ENCODE assay signal across 11 cellular contexts in genomic region chr11:124536520-124536919, GRCh38. TPM values are rescaled to one million over a fixed set of nuclear protein-coding genes. Genes with fewer than 3 reads are reported as not detected.
DNase-seq lines count a peak whose midpoint lies in the region; ATAC-seq, FAIRE-seq and TF ChIP-seq lines count a peak whose summit lies in the region.
"Had no signal": no experiment of that assay in that cellular context is flagged by ENCODE, and none has a peak within 500 bp of the region (broad histone marks: within the 10 kb centered on the region; RNA-seq: fewer than 3 reads in every experiment).

No MANE protein-coding gene starts in this region.

- POLR2A ChIA-PET in A549 (lab: Yijun Ruan, JAX) = no interaction called here

- no peaks in the 10 kb centered on the region for H3K9me3 ChIP-seq in A549
- no peaks in the 10 kb centered on the region for H3K9me3 ChIP-seq in breast epithelium
- no peaks in the 10 kb centered on the region for H3K9me3 ChIP-seq in kidney (ENCODE audit: control insufficient read depth in 1 of 2, low read length in 2 of 2)

- H3K4me1 ChIP-seq in A549 (no peaks in the 10 kb centered on the region), breast epithelium (peaks cover 0 to 12% of the 10 kb centered on the region in 2 donors), kidney (ENCODE audit: control insufficient read depth in 1 of 2, insufficient read depth in 1 of 2, low read depth in 1 of 2, low read length in 2 of 2) (no peaks in the 10 kb centered on the region)

- no peak for TF ChIP-seq EP300 in A549 (IDR thresholded peaks at IDR 0.05)

- no peak overlapping the region for H3K27ac Mint-ChIP-seq in activated CD4-positive, alpha-beta T cell treated with anti-CD3 and anti-CD28 coated beads, Interleukin-2, amount 10 ng/mL, durations not matched to agents 24 days and 14 days

- ATAC-seq in A549 (peak; percentile 73 to 81), GM21717 (IDR thresholded peaks at IDR 0.05; ENCODE audit: unreplicated experiment) (no peak)

- H3K4me1 Mint-ChIP-seq in activated CD4-positive, alpha-beta T cell treated with anti-CD3 and anti-CD28 coated beads, Interleukin-2, amount 10 ng/mL, durations not matched to agents 24 days and 14 days = no peaks in the 10 kb centered on the region

- CTCF ChIA-PET in A549 (lab: Yijun Ruan, JAX) = no interaction called here

- no peak for TF ChIP-seq RAD21 in A549 (conservative IDR thresholded peaks at IDR 0.05 in 1 of 2, IDR thresholded peaks at IDR 0.05 in 1 of 2)

- TF ChIP-seq CTCF in A549 (IDR thresholded peaks at IDR 0.05) (no peak), breast epithelium (IDR thresholded peaks at IDR 0.05) (peak; percentile 20 to 73 (median 24)), kidney (IDR thresholded peaks at IDR 0.05; ENCODE audit: borderline replicate concordance, extremely low read depth, insufficient read depth) (no peak)

- DNase-seq in A549 (ENCODE audit: low read depth in 1 of 2, low spot score in 1 of 2) (peak in 1 of 2 experiments; percentile 60), Kasumi-1 (lab: John Stamatoyannopoulos, UW) (peak; percentile 87 to 88), breast epithelium (ENCODE audit: low spot score in 2 of 2) (peak; percentile 78 to 90), kidney (peak; percentile 70), HPDE6-E6E7 (ENCODE audit: extremely low spot score) (no peak), NCI-H524 treated with DMSO at 0.1 percent for 48 hours (lab: John Stamatoyannopoulos, UW) (no peak)
- DNase-seq in activated CD4-positive, alpha-beta T cell treated with anti-CD3 and anti-CD28 coated beads, Interleukin-2, amount 10 ng/mL, durations not matched to agents 24 days and 14 days = no peak
- DNase-seq: effector CD8-positive, alpha-beta T cell had no signal

- no peak overlapping the region for H3K9ac ChIP-seq in kidney (ENCODE audit: low read length in 2 of 2)

- H3K27me3 Mint-ChIP-seq in activated CD4-positive, alpha-beta T cell treated with anti-CD3 and anti-CD28 coated beads, Interleukin-2, amount 10 ng/mL, durations not matched to agents 24 days and 14 days = peaks cover 5% of the 10 kb centered on the region

- TF ChIP-seq POLR2A in A549 (IDR thresholded peaks at IDR 0.05; ENCODE audit: low read length) = no peak
- TF ChIP-seq POLR2A in breast epithelium (IDR thresholded peaks at IDR 0.05) = no peak

- H3K4me2 ChIP-seq in A549 = no peak overlapping the region

- 16% methylated on average over 6 of the region's 6 CpGs for WGBS in A549 (ENCODE audit: missing lambda C conversion rate)

- no peaks in the 10 kb centered on the region for H3K36me3 Mint-ChIP-seq in activated CD4-positive, alpha-beta T cell treated with anti-CD3 and anti-CD28 coated beads, Interleukin-2, amount 10 ng/mL, durations not matched to agents 24 days and 14 days (ENCODE audit: low read depth)

- H3K4me3 ChIP-seq in A549 (no peak overlapping the region), breast epithelium (no peak overlapping the region), kidney (ENCODE audit: low read length in 2 of 2) (no peak overlapping the region)

- H3K4me3 Mint-ChIP-seq in activated CD4-positive, alpha-beta T cell treated with anti-CD3 and anti-CD28 coated beads, Interleukin-2, amount 10 ng/mL, durations not matched to agents 24 days and 14 days = no peak overlapping the region

- FAIRE-seq in A549 (lab: Jason Lieb, UNC) (no peak), kidney (lab: Jason Lieb, UNC) (no peak)

- H3K36me3 ChIP-seq in breast epithelium (no peaks in the 10 kb centered on the region), kidney (ENCODE audit: control insufficient read depth in 1 of 2, insufficient read depth in 2 of 2, low read length in 2 of 2) (no peaks in the 10 kb centered on the region)

- H3K27ac ChIP-seq in A549 = no peak overlapping the region
- H3K27ac ChIP-seq in breast epithelium = peak overlapping the region; percentile 79 to 91
- no peak overlapping the region for H3K27ac ChIP-seq in kidney (ENCODE audit: low read depth in 2 of 2, low read length in 2 of 2)

- no peaks in the 10 kb centered on the region for H3K27me3 ChIP-seq in breast epithelium

- H3K9me3 Mint-ChIP-seq in activated CD4-positive, alpha-beta T cell treated with anti-CD3 and anti-CD28 coated beads, Interleukin-2, amount 10 ng/mL, durations not matched to agents 24 days and 14 days = no peaks in the 10 kb centered on the region

- intact Hi-C loops in breast epithelium (cut with DNase I; ENCODE audit: low total_unique reads) (no loop called here), kidney (cut with DNase I) (no loop called here)
- intact Hi-C loops in activated CD4-positive, alpha-beta T cell treated with anti-CD3 and anti-CD28 coated beads, Interleukin-2, amount 10 ng/mL, durations not matched to agents 24 days and 14 days (cut with micrococcal nuclease) = no loop called here

TF ChIP-seq in A549, 52 proteins besides CTCF, POLR2A, EP300 and RAD21:
- TF ChIP-seq TFCP2L1 (CRISPR knock-in tag; IDR thresholded peaks at IDR 0.05) (no peak), HES2 (IDR thresholded peaks at IDR 0.05) (no peak), CHD4 (IDR thresholded peaks at IDR 0.05; ENCODE audit: borderline replicate concordance) (no peak), ATOH8 (CRISPR knock-in tag; IDR thresholded peaks at IDR 0.05; ENCODE audit: low read depth) (no peak), NPAS2 (CRISPR knock-in tag; IDR thresholded peaks at IDR 0.05; ENCODE audit: borderline replicate concordance) (no peak), NR3C1 (IDR thresholded peaks at IDR 0.05) (no peak), ESRRA (IDR thresholded peaks at IDR 0.05; ENCODE audit: borderline replicate concordance, low read length) (no peak), CHD2 (IDR thresholded peaks at IDR 0.05; ENCODE audit: low read length, partially characterized antibody) (no peak), CBX8 (IDR thresholded peaks at IDR 0.05) (no peak), JUNB (IDR thresholded peaks at IDR 0.05) (no peak), JUN (IDR thresholded peaks at IDR 0.05) (no peak), HOXB5 (CRISPR knock-in tag; IDR thresholded peaks at IDR 0.05) (no peak), CBX2 (IDR thresholded peaks at IDR 0.05; ENCODE audit: borderline replicate concordance, low read depth) (no peak), NFE2L2 (conservative IDR thresholded peaks at IDR 0.05; ENCODE audit: low read length) (no peak), MAX (IDR thresholded peaks at IDR 0.05) (no peak), E2F6 (IDR thresholded peaks at IDR 0.05; ENCODE audit: borderline replicate concordance, low read depth) (no peak), EHF (CRISPR knock-in tag; IDR thresholded peaks at IDR 0.05) (no peak), HDAC2 (IDR thresholded peaks at IDR 0.05) (no peak)

RNA-seq across cellular contexts. Expression of gene OR8B12, which starts 6.9 kb away (rescaled TPM):
- polyA plus RNA-seq in A549 (2011; rRNA removed) (not detected in 2 replicates), A549 (2017; fragmentation: RNase III; extraction: RNeasy Plus Mini Kit Qiagen cat#74134 plus additional on column Dnase treatment) (not detected in 3 replicates), kidney (ENCODE audit: insufficient read depth, low read depth, low replicate concordance) (not detected)
- polyA plus RNA-seq in A549 (2012; cell fraction: cytosol; rRNA removed) = not detected in 2 replicates
- not detected in 2 replicates for polyA plus RNA-seq in A549 (2012; cell fraction: nucleus; rRNA removed)
- polyA minus RNA-seq in A549 (2011; rRNA and poly(A)+ RNA removed) = not detected in 2 replicates
- total RNA-seq in breast epithelium (not detected), kidney (not detected)
- total RNA-seq in activated CD4-positive, alpha-beta T cell treated with anti-CD3 and anti-CD28 coated beads, Interleukin-2, amount 10 ng/mL, durations not matched to agents 24 days and 14 days = not detected in 2 replicates
- polyA plus RNA-seq: BJ, neural cell had no signal

RNA-seq across cellular contexts. Expression of gene OR8A1, which starts 33.3 kb away (rescaled TPM):
- polyA plus RNA-seq in A549 (2011; rRNA removed) (not detected in 2 replicates), A549 (2017; fragmentation: RNase III; extraction: RNeasy Plus Mini Kit Qiagen cat#74134 plus additional on column Dnase treatment) (not detected in 3 replicates), kidney (ENCODE audit: insufficient read depth, low read depth, low replicate concordance) (not detected)
- polyA plus RNA-seq in A549 (2012; cell fraction: cytosol; rRNA removed) = not detected in 2 replicates
- polyA plus RNA-seq in A549 (2012; cell fraction: nucleus; rRNA removed) = not detected in 2 replicates
- polyA minus RNA-seq in A549 (2011; rRNA and poly(A)+ RNA removed) = not detected in 2 replicates
- total RNA-seq in breast epithelium (not detected), kidney (not detected)
- not detected in 2 replicates for total RNA-seq in activated CD4-positive, alpha-beta T cell treated with anti-CD3 and anti-CD28 coated beads, Interleukin-2, amount 10 ng/mL, durations not matched to agents 24 days and 14 days
- polyA plus RNA-seq: BJ, neural cell had no signal

Comparison
In these comparisons a context has a peak if more than half of its experiments do, and no peak if none do; other contexts are left out.
1. DNase-seq: peak in Kasumi-1 (2 of 2), breast epithelium (2 of 2) and kidney (single experiment); none in activated CD4-positive, alpha-beta T cell treated with anti-CD3 and anti-CD28 coated beads, Interleukin-2, amount 10 ng/mL, durations not matched to agents 24 days and 14 days (single experiment), HPDE6-E6E7 (single experiment) and NCI-H524 treated with DMSO at 0.1 percent for 48 hours (single experiment).
2. H3K27ac ChIP-seq: peak in breast epithelium (2 of 2); none in A549 (0 of 2) and kidney (0 of 2).
3. CTCF ChIP-seq: peak in breast epithelium (3 of 3); none in A549 (single experiment) and kidney (single experiment).